ENCODE assay signal across 23 cellular contexts in the genomic region with DNA sequence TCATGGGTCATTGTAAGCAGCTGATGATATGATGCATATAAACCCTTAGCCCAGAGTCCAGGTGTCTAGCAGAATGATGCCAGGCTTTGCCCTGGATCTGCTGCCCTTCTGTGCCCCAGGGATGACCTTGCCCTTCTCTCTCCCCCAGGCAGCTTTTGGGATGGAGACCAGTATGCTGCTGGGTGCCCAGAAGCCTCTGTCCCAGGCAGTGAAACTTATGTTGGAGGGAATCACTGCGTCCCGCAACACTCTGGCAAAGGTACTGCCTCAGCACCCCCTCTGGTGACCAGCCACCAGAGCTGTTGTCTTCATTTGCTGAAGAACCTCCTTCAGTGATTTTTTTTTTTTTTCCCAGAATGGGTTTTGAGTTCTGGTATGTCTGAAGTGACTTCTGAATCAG.
"Had no signal": no experiment of that assay in that cellular context is flagged by ENCODE, and none has a peak within 500 bp of the region (broad histone marks: within the 10 kb centered on the region; RNA-seq: fewer than 3 reads in every experiment).

No MANE protein-coding gene starts in this region.

- H3K4me3 Mint-ChIP-seq: immature natural killer cell; naive thymus-derived CD8-positive, alpha-beta T cell; nephron progenitor cell; stimulated activated naive B cell treated with anti-CD40 and anti-IgM and Interleukin-4, amounts not matched to agents 10 μg/mL and 1 μg/mL and 100 μg/mL, for 72 hours; stimulated activated naive CD8-positive, alpha-beta T cell treated with anti-CD3 and anti-CD28 coated beads, Interleukin-15, Interleukin-2, amounts not matched to agents 100 ng/mL and 50 ng/mL, for 24 hours had no signal

- H3K4me1 Mint-ChIP-seq: immature natural killer cell; naive thymus-derived CD8-positive, alpha-beta T cell; nephron progenitor cell; stimulated activated naive B cell treated with anti-CD40 and anti-IgM and Interleukin-4, amounts not matched to agents 10 μg/mL and 1 μg/mL and 100 μg/mL, for 72 hours had no signal

- ATAC-seq: naive thymus-derived CD8-positive, alpha-beta T cell; pancreas; right lobe of liver; stimulated activated naive B cell treated with anti-CD40 and anti-IgM and Interleukin-4, amounts not matched to agents 10 μg/mL and 1 μg/mL and 100 μg/mL, for 72 hours had no signal

- H3K27ac Mint-ChIP-seq: immature natural killer cell; naive thymus-derived CD8-positive, alpha-beta T cell; nephron progenitor cell; stimulated activated naive B cell treated with anti-CD40 and anti-IgM and Interleukin-4, amounts not matched to agents 10 μg/mL and 1 μg/mL and 100 μg/mL, for 72 hours; stimulated activated naive CD8-positive, alpha-beta T cell treated with anti-CD3 and anti-CD28 coated beads, Interleukin-15, Interleukin-2, amounts not matched to agents 100 ng/mL and 50 ng/mL, for 24 hours had no signal

- DNase-seq: dermis blood vessel endothelial cell; effector memory CD4-positive, alpha-beta T cell; esophagus squamous epithelium; foreskin melanocyte; glutamatergic neuron; heart right ventricle; hippocampal formation; immature natural killer cell; islet precursor cell; kidney glomerular epithelial cell; mesenchymal stem cell; midbrain; nephron progenitor cell; nucleus accumbens; pancreas; retina; small intestine; stimulated activated CD4-positive, alpha-beta T cell treated with anti-CD3 and anti-CD28 coated beads, Interleukin-15, amount 100 ng/mL, for 24 hours; stimulated activated CD4-positive, alpha-beta T cell treated with anti-CD3 and anti-CD28 coated beads, Interleukin-2, amount 100 ng/mL, for 48 hours; stimulated activated naive B cell treated with anti-CD40 and anti-IgM and Interleukin-4, amounts not matched to agents 10 μg/mL and 1 μg/mL and 100 μg/mL, for 72 hours had no signal

- H3K27me3 Mint-ChIP-seq: stimulated activated naive CD8-positive, alpha-beta T cell treated with anti-CD3 and anti-CD28 coated beads, Interleukin-15, Interleukin-2, amounts not matched to agents 100 ng/mL and 50 ng/mL, for 24 hours had no signal
